In the genomic region with DNA sequence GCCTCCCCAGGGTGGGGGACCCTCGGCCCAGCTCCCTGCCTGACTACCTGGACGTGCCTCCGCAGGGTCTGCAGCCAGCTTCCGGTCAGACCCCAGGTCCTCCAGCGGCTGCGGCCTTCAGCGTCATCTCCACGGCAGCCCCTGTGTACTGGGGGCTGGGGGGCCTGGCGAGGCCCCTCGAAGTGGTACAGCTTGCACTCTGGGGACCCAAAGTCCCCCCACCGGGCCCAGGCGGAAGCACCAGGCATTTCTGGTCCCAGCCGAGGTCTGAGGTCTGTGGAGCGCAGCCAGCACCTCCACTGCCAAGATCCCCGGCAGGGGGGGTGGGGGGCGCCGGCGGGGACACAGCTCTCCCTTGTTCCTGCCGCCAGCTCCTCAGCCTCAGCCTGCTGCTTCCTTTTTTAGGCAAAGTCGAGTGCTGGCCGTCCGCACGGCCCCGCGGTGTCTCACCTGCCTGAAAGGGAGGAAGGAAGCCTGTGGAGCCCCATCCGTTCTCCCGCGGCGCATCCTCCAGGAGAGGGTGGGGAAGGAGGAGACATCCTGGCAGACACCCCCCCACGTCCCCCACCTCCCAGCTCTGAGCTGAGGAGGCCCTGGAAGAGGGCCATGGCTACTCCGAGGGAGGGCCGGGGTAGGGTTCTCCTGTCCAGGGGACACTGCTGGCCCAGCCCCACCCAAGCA, we compare ENCODE assay signal across 5 cellular contexts. TPM values are rescaled to one million over a fixed set of nuclear protein-coding genes. Genes with fewer than 3 reads are reported as not detected.
DNase-seq lines count a peak whose midpoint lies in the region; ATAC-seq and TF ChIP-seq lines count a peak whose summit lies in the region.

No MANE protein-coding gene starts in this region.

- intact Hi-C loops in PC-9 (cut with micrococcal nuclease; ENCODE audit: unreplicated experiment) (loop anchor here (10.0 kb wide), 1 partner anchor 89 kb away; the partner anchor contains the start of gene DVL1), cardiac septum (cut with DNase I) (loop anchor here (5.0 kb wide), 1 partner anchor 77 kb away; the partner anchor contains the start of gene MXRA8)

- H3K4me1 Mint-ChIP-seq in stimulated activated naive CD8-positive, alpha-beta T cell treated with anti-CD3 and anti-CD28 coated beads, Interleukin-15, amount 100 ng/mL, for 72 hours, result peaks cover 26% of the 10 kb centered on the region

- H3K9me3 Mint-ChIP-seq in stimulated activated naive CD8-positive, alpha-beta T cell treated with anti-CD3 and anti-CD28 coated beads, Interleukin-15, amount 100 ng/mL, for 72 hours, result no peaks in the 10 kb centered on the region

- DNase-seq in PC-9 (peak in 1 of 2 experiments; percentile 24), cardiac septum (ENCODE audit: low spot score) (peak; percentile 84), ACHN (no peak), epidermal melanocyte (ENCODE audit: insufficient read length, low spot score) (no peak)
- peak in 1 of 2 donors; percentile 44 for DNase-seq in stimulated activated naive CD8-positive, alpha-beta T cell treated with anti-CD3 and anti-CD28 coated beads, Interleukin-15, amount 100 ng/mL, for 72 hours

- peaks cover 83% of the 10 kb centered on the region for H3K27me3 Mint-ChIP-seq in stimulated activated naive CD8-positive, alpha-beta T cell treated with anti-CD3 and anti-CD28 coated beads, Interleukin-15, amount 100 ng/mL, for 72 hours

- no peak overlapping the region for H2AFZ ChIP-seq in PC-9

- TF ChIP-seq CTCF in PC-9 (conservative IDR thresholded peaks at IDR 0.05), result no peak

- peak overlapping the region; percentile 62 to 82 for H3K4me3 Mint-ChIP-seq in stimulated activated naive CD8-positive, alpha-beta T cell treated with anti-CD3 and anti-CD28 coated beads, Interleukin-15, amount 100 ng/mL, for 72 hours

- peak; percentile 21 for ATAC-seq in stimulated activated naive CD8-positive, alpha-beta T cell treated with anti-CD3 and anti-CD28 coated beads, Interleukin-15, amount 100 ng/mL, for 72 hours

- POLR2A ChIA-PET in PC-9 (lab: Charles Lee; ENCODE audit: unreplicated experiment), result interaction anchor here (0.7 kb wide), 1 partner anchor 83 kb away, joined by 7 read pairs; no protein-coding TSS in a partner anchor

- peaks cover 64% of the 10 kb centered on the region for H3K4me1 ChIP-seq in PC-9 (replicated peaks; ENCODE audit: insufficient read depth)

- peak overlapping the region; percentile 86 for H3K27ac ChIP-seq in PC-9

- H3K4me3 ChIP-seq in PC-9, result no peak overlapping the region

- CTCF ChIA-PET in PC-9 (lab: Charles Lee), result interaction anchor here (0.5 kb wide), 1 partner anchor 14 kb away, joined by 5 read pairs; no protein-coding TSS in a partner anchor

- BruUV-seq in PC-9 (replicated peaks; lab: Mats Ljungman, UMichigan), result no TSS peak

- no peaks in the 10 kb centered on the region for H3K9me2 ChIP-seq in PC-9 (ENCODE audit: insufficient read depth)

- no peaks in the 10 kb centered on the region for H3K36me3 ChIP-seq in PC-9 (ENCODE audit: low read depth)

- peaks cover 33% of the 10 kb centered on the region; the same call in 1 of the 2 replicates for H3F3A ChIP-seq in PC-9 (ENCODE audit: insufficient read depth, low read depth)

- no peaks in the 10 kb centered on the region for H4K20me1 ChIP-seq in PC-9 (ENCODE audit: insufficient read depth)

- H3K27ac Mint-ChIP-seq in stimulated activated naive CD8-positive, alpha-beta T cell treated with anti-CD3 and anti-CD28 coated beads, Interleukin-15, amount 100 ng/mL, for 72 hours, result peak overlapping the region in 1 of 2 donors; percentile 83

- H3K4me2 ChIP-seq in PC-9, result peak overlapping the region; percentile 85

- no peaks in the 10 kb centered on the region for H3K9me3 ChIP-seq in PC-9 (ENCODE audit: insufficient read depth, low read depth)

- no peaks in the 10 kb centered on the region for H3K27me3 ChIP-seq in PC-9 (ENCODE audit: insufficient read depth, low read depth)

- in situ Hi-C loops in ACHN (cut with HindIII; ENCODE audit: low pct_ligation_motif_present, low pct_unique_long_range_greater_than_20kb, low sequenced_read_pairs), result no loop called here

- H3K79me2 ChIP-seq in PC-9 (ENCODE audit: low read depth), result peaks cover 5% of the 10 kb centered on the region; the same call in 1 of the 2 replicates

RNA-seq across cellular contexts. Expression of gene VWA1, which starts 1.2 kb away (rescaled TPM):
- total RNA-seq in PC-9 (2021), result 56.6 and 65.9 TPM in 2 replicates
- total RNA-seq in cardiac septum, result 35.3 TPM

RNA-seq across cellular contexts. Expression of gene ANKRD65, which starts 13.2 kb away (rescaled TPM):
- total RNA-seq in PC-9 (2021), result 14.7 and 18.9 TPM in 2 replicates
- total RNA-seq in cardiac septum, result 1.8 TPM

RNA-seq across cellular contexts. Expression of gene ATAD3C, which starts 15.2 kb away (rescaled TPM):
- total RNA-seq in PC-9 (2021), result 4.0 and 4.2 TPM in 2 replicates
- total RNA-seq in cardiac septum, result 0.51 TPM

RNA-seq across cellular contexts. Expression of gene MRPL20, which starts 27.2 kb away (rescaled TPM):
- total RNA-seq in PC-9 (2021) (90.5 and 90.8 TPM in 2 replicates), cardiac septum (127 TPM)

RNA-seq across cellular contexts. Expression of gene CCNL2, which starts 35.1 kb away (rescaled TPM):
- total RNA-seq in PC-9 (2021) (162 and 183 TPM in 2 replicates), cardiac septum (78.6 TPM)
